12 cellular contexts compared by ENCODE assay signal in genomic region chr15:76286231-76286879, GRCh38. TPM values are rescaled to one million over a fixed set of nuclear protein-coding genes. Genes with fewer than 3 reads are reported as not detected.
DNase-seq lines count a peak whose midpoint lies in the region; ATAC-seq, FAIRE-seq and TF ChIP-seq lines count a peak whose summit lies in the region.
"Had no signal": no experiment of that assay in that cellular context is flagged by ENCODE, and none has a peak within 500 bp of the region (broad histone marks: within the 10 kb centered on the region; RNA-seq: fewer than 3 reads in every experiment).

No MANE protein-coding gene starts in this region.

- no peaks in the 10 kb centered on the region for H3K4me1 ChIP-seq in kidney (ENCODE audit: control insufficient read depth in 1 of 2, insufficient read depth in 1 of 2, low read depth in 1 of 2, low read length in 2 of 2)
- H3K4me1 ChIP-seq in smooth muscle cell (ENCODE audit: low read depth): no peaks in the 10 kb centered on the region
- H3K4me1 ChIP-seq: psoas muscle, tibial nerve had no signal

- H3K36me3 ChIP-seq in kidney (ENCODE audit: control insufficient read depth in 1 of 2, insufficient read depth in 2 of 2, low read length in 2 of 2) (peaks cover 2 to 38% of the 10 kb centered on the region in 2 donors), smooth muscle cell (ENCODE audit: low read depth) (peaks cover 26% of the 10 kb centered on the region)

- H3K4me2 ChIP-seq in smooth muscle cell: no peak overlapping the region

- peak; percentile 29 for DNase-seq in AG10803 (ENCODE audit: low read depth)
- peak; percentile 39 for DNase-seq in GM19238 (ENCODE audit: insufficient read length, low spot score)
- DNase-seq in RPMI8226: peak; percentile 17
- DNase-seq in fibroblast of villous mesenchyme (ENCODE audit: low read depth): peak; percentile 45
- DNase-seq in kidney: no peak
- no peak for DNase-seq in smooth muscle cell (lab: John Stamatoyannopoulos, UW; ENCODE audit: unreplicated experiment)
- DNase-seq in SKM-1 treated with dmso at 0.1 percent for 144 hours (lab: John Stamatoyannopoulos, UW; ENCODE audit: unreplicated experiment): no peak
- DNase-seq: activated CD8-positive, alpha-beta memory T cell treated with anti-CD3 and anti-CD28 coated beads, Interleukin-2, amount 50 U/mL, for 4 hours; psoas muscle had no signal

- peaks cover 26% of the 10 kb centered on the region for H4K20me1 ChIP-seq in smooth muscle cell (ENCODE audit: low read depth)

- 92% methylated on average over 4 of the region's 4 CpGs for WGBS in smooth muscle cell (ENCODE audit: low lambda C conversion rate)

- no peaks in the 10 kb centered on the region for H3F3A ChIP-seq in smooth muscle cell (ENCODE audit: low read depth)

- no peak overlapping the region for H3K9ac ChIP-seq in kidney (ENCODE audit: low read length in 2 of 2)
- no peak overlapping the region for H3K9ac ChIP-seq in smooth muscle cell (ENCODE audit: low read depth)

- H3K27ac ChIP-seq in kidney (ENCODE audit: low read depth in 2 of 2, low read length in 2 of 2) (no peak overlapping the region), smooth muscle cell (ENCODE audit: low read depth) (no peak overlapping the region)
- H3K27ac ChIP-seq: psoas muscle, tibial nerve had no signal

- no peaks in the 10 kb centered on the region for H3K27me3 ChIP-seq in smooth muscle cell (ENCODE audit: low read depth)
- H3K27me3 ChIP-seq: tibial nerve had no signal

- TF ChIP-seq CTCF in AG10803 (conservative IDR thresholded peaks at IDR 0.05; ENCODE audit: low read length) (no peak), fibroblast of villous mesenchyme (IDR thresholded peaks at IDR 0.05; ENCODE audit: insufficient read depth, low read depth, low read length) (no peak), kidney (IDR thresholded peaks at IDR 0.05; ENCODE audit: borderline replicate concordance, extremely low read depth, insufficient read depth) (no peak), smooth muscle cell (IDR thresholded peaks at IDR 0.05; ENCODE audit: borderline replicate concordance, insufficient read depth, poor library complexity, severe bottlenecking) (no peak)

- H3K4me3 ChIP-seq in AG10803 (ENCODE audit: low read length): peak overlapping the region; percentile 5; the same call in 1 of the 2 replicates
- H3K4me3 ChIP-seq in fibroblast of villous mesenchyme (ENCODE audit: low read depth, low read length): no peak overlapping the region
- no peak overlapping the region for H3K4me3 ChIP-seq in kidney (ENCODE audit: low read length in 2 of 2)
- no peak overlapping the region for H3K4me3 ChIP-seq in smooth muscle cell
- H3K4me3 ChIP-seq: psoas muscle, tibial nerve had no signal

- H2AFZ ChIP-seq in smooth muscle cell (ENCODE audit: low read depth): no peak overlapping the region

- H3K79me2 ChIP-seq in smooth muscle cell (ENCODE audit: low read depth): no peaks in the 10 kb centered on the region

- ATAC-seq in HG03045 (IDR thresholded peaks at IDR 0.05; ENCODE audit: unreplicated experiment): no peak
- ATAC-seq: psoas muscle had no signal

- FAIRE-seq in kidney (lab: Jason Lieb, UNC): no peak
- FAIRE-seq: G401.6 had no signal

- H3K9me3 ChIP-seq in kidney (ENCODE audit: control insufficient read depth in 1 of 2, low read length in 2 of 2) (no peaks in the 10 kb centered on the region), smooth muscle cell (replicated peaks; ENCODE audit: low read depth) (no peaks in the 10 kb centered on the region)
- H3K9me3 ChIP-seq: psoas muscle, tibial nerve had no signal

- intact Hi-C loops in kidney (cut with DNase I): no loop called here

RNA-seq across cellular contexts. Expression of gene ETFA, which starts 24.9 kb away (rescaled TPM):
- total RNA-seq in fibroblast of villous mesenchyme: 85.7 and 114 TPM in 2 replicates
- total RNA-seq in kidney: 90.1 TPM
- 261 TPM for polyA plus RNA-seq in kidney (ENCODE audit: insufficient read depth, low read depth, low replicate concordance)
- total RNA-seq in smooth muscle cell: 79.4 and 98.0 TPM in 2 replicates
- polyA plus RNA-seq in smooth muscle cell: 110 and 119 TPM in 2 replicates

RNA-seq across cellular contexts. Expression of gene ISL2, which starts 50.2 kb away (rescaled TPM):
- total RNA-seq in fibroblast of villous mesenchyme (0.64 TPM in 1 of 2 replicates, not detected in the other), kidney (0.44 TPM), smooth muscle cell (0.22 and 0.45 TPM in 2 replicates)
- polyA plus RNA-seq in kidney (ENCODE audit: insufficient read depth, low read depth, low replicate concordance) (not detected), smooth muscle cell (0.35 TPM in 1 of 2 replicates, not detected in the other)
- total RNA-seq: psoas muscle, tibial nerve had no signal
- polyA plus RNA-seq: psoas muscle had no signal

Comparison
In these comparisons a context has a peak if more than half of its experiments do, and no peak if none do; other contexts are left out.
1. DNase-seq: peak in AG10803 (single experiment), GM19238 (single experiment), RPMI8226 (single experiment) and fibroblast of villous mesenchyme (single experiment); none in kidney (single experiment), smooth muscle cell (single experiment) and SKM-1 treated with dmso at 0.1 percent for 144 hours (single experiment).